Comparison of ENCODE assay signal across 1 cellular context in the genomic region with DNA sequence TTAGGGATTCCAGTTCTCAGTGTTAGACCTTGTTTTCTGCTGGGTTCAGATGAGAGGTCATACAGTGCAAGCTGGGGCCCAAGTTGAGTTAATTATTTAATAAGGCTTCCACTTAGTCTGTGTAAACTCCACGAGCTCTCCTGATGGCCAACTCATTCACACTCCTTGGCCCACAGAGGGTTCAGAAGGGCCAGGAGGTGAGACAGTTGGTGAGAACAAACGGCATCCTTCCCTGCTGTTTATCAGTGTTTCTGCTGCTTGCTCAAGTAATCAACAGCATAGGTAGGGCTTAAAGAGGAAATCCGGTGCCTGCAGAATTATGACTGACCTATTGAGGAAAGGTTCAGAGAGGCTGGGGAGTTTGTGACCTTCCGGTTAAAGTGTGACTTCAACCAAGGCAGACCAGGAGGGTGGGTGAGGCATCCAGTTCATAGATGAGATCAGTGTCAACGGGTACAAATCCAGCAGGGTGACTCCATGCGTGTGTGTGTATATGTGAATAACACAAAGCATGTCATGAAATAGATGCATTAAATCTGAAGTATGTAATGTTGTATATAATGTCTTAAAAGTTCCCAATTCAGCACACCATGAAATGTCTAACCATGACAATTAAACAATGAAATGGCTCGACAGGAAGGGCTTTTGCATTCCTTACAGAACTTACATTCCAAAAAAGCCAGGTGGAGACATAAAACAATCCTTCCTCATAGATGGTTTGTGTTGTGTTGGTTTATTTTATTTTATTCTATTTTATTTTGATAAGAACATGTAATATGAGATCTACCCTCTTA.
TF ChIP-seq lines count a peak whose summit lies in the region.

No MANE protein-coding gene starts in this region.

TF ChIP-seq in HepG2, 621 proteins besides CTCF, POLR2A, EP300 and RAD21 (continued from another document and continues in another):
- TF ChIP-seq, protein P1, sequence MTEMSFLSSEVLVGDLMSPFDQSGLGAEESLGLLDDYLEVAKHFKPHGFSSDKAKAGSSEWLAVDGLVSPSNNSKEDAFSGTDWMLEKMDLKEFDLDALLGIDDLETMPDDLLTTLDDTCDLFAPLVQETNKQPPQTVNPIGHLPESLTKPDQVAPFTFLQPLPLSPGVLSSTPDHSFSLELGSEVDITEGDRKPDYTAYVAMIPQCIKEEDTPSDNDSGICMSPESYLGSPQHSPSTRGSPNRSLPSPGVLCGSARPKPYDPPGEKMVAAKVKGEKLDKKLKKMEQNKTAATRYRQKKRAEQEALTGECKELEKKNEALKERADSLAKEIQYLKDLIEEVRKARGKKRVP (CRISPR knock-in tag; IDR thresholded peaks at IDR 0.05) = peak in 1 of 2 experiments; percentile 57; a peak in 1 of 4 replicates
- TF ChIP-seq ZSCAN30 (CRISPR knock-in tag; IDR thresholded peaks at IDR 0.05) = no peak
- TF ChIP-seq ZNF75D (CRISPR knock-in tag; IDR thresholded peaks at IDR 0.05; ENCODE audit: borderline replicate concordance) = no peak
- TF ChIP-seq RFX5 (IDR thresholded peaks at IDR 0.05; ENCODE audit: low read depth, low read length) = no peak
- TF ChIP-seq MTA3 (CRISPR knock-in tag; IDR thresholded peaks at IDR 0.05) = no peak
- TF ChIP-seq, protein P2, sequence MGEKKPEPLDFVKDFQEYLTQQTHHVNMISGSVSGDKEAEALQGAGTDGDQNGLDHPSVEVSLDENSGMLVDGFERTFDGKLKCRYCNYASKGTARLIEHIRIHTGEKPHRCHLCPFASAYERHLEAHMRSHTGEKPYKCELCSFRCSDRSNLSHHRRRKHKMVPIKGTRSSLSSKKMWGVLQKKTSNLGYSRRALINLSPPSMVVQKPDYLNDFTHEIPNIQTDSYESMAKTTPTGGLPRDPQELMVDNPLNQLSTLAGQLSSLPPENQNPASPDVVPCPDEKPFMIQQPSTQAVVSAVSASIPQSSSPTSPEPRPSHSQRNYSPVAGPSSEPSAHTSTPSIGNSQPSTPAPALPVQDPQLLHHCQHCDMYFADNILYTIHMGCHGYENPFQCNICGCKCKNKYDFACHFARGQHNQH (CRISPR knock-in tag; IDR thresholded peaks at IDR 0.05) = peak; percentile 93
- no peak for TF ChIP-seq ZNF782 (CRISPR knock-in tag; IDR thresholded peaks at IDR 0.05; ENCODE audit: borderline replicate concordance)
- TF ChIP-seq ZBTB42 (CRISPR knock-in tag; IDR thresholded peaks at IDR 0.05) = 0 out of 2 replicates have a peak, but pooled peaks have one; percentile 65
- no peak for TF ChIP-seq SMARCE1 (IDR thresholded peaks at IDR 0.05; ENCODE audit: borderline replicate concordance)
- TF ChIP-seq, protein P3, sequence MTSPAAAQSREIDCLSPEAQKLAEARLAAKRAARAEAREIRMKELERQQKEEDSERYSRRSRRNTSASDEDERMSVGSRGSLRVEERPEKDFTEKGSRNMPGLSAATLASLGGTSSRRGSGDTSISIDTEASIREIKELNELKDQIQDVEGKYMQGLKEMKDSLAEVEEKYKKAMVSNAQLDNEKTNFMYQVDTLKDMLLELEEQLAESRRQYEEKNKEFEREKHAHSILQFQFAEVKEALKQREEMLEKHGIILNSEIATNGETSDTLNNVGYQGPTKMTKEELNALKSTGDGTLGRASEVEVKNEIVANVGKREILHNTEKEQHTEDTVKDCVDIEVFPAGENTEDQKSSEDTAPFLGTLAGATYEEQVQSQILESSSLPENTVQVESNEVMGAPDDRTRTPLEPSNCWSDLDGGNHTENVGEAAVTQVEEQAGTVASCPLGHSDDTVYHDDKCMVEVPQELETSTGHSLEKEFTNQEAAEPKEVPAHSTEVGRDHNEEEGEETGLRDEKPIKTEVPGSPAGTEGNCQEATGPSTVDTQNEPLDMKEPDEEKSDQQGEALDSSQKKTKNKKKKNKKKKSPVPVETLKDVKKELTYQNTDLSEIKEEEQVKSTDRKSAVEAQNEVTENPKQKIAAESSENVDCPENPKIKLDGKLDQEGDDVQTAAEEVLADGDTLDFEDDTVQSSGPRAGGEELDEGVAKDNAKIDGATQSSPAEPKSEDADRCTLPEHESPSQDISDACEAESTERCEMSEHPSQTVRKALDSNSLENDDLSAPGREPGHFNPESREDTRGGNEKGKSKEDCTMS (CRISPR knock-in tag; conservative IDR thresholded peaks at IDR 0.05) = no peak
- TF ChIP-seq, protein P4, sequence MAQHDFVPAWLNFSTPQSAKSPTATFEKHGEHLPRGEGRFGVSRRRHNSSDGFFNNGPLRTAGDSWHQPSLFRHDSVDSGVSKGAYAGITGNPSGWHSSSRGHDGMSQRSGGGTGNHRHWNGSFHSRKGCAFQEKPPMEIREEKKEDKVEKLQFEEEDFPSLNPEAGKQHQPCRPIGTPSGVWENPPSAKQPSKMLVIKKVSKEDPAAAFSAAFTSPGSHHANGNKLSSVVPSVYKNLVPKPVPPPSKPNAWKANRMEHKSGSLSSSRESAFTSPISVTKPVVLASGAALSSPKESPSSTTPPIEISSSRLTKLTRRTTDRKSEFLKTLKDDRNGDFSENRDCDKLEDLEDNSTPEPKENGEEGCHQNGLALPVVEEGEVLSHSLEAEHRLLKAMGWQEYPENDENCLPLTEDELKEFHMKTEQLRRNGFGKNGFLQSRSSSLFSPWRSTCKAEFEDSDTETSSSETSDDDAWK (CRISPR knock-in tag; IDR thresholded peaks at IDR 0.05) = no peak
- TF ChIP-seq, protein P5, sequence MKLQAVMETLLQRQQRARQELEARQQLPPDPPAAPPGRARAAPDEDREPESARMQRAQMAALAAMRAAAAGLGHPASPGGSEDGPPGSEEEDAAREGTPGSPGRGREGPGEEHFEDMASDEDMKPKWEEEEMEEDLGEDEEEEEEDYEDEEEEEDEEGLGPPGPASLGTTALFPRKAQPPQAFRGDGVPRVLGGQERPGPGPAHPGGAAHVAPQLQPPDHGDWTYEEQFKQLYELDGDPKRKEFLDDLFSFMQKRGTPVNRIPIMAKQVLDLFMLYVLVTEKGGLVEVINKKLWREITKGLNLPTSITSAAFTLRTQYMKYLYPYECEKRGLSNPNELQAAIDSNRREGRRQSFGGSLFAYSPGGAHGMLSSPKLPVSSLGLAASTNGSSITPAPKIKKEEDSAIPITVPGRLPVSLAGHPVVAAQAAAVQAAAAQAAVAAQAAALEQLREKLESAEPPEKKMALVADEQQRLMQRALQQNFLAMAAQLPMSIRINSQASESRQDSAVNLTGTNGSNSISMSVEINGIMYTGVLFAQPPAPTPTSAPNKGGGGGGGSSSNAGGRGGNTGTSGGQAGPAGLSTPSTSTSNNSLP (IDR thresholded peaks at IDR 0.05; ENCODE audit: low read depth, low read length) = no peak; the same call in 1 of the 2 replicates
- TF ChIP-seq, protein P6, sequence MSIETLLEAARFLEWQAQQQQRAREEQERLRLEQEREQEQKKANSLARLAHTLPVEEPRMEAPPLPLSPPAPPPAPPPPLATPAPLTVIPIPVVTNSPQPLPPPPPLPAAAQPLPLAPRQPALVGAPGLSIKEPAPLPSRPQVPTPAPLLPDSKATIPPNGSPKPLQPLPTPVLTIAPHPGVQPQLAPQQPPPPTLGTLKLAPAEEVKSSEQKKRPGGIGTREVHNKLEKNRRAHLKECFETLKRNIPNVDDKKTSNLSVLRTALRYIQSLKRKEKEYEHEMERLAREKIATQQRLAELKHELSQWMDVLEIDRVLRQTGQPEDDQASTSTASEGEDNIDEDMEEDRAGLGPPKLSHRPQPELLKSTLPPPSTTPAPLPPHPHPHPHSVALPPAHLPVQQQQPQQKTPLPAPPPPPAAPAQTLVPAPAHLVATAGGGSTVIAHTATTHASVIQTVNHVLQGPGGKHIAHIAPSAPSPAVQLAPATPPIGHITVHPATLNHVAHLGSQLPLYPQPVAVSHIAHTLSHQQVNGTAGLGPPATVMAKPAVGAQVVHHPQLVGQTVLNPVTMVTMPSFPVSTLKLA (IDR thresholded peaks at IDR 0.05) = no peak
- TF ChIP-seq, protein P7, sequence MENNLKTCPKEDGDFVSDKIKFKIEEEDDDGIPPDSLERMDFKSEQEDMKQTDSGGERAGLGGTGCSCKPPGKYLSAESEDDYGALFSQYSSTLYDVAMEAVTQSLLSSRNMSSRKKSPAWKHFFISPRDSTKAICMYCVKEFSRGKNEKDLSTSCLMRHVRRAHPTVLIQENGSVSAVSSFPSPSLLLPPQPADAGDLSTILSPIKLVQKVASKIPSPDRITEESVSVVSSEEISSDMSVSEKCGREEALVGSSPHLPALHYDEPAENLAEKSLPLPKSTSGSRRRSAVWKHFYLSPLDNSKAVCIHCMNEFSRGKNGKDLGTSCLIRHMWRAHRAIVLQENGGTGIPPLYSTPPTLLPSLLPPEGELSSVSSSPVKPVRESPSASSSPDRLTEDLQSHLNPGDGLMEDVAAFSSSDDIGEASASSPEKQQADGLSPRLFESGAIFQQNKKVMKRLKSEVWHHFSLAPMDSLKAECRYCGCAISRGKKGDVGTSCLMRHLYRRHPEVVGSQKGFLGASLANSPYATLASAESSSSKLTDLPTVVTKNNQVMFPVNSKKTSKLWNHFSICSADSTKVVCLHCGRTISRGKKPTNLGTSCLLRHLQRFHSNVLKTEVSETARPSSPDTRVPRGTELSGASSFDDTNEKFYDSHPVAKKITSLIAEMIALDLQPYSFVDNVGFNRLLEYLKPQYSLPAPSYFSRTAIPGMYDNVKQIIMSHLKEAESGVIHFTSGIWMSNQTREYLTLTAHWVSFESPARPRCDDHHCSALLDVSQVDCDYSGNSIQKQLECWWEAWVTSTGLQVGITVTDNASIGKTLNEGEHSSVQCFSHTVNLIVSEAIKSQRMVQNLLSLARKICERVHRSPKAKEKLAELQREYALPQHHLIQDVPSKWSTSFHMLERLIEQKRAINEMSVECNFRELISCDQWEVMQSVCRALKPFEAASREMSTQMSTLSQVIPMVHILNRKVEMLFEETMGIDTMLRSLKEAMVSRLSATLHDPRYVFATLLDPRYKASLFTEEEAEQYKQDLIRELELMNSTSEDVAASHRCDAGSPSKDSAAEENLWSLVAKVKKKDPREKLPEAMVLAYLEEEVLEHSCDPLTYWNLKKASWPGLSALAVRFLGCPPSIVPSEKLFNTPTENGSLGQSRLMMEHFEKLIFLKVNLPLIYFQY (CRISPR knock-in tag; IDR thresholded peaks at IDR 0.05; ENCODE audit: borderline replicate concordance) = peak; percentile 15; the same call in 1 of the 2 replicates
- TF ChIP-seq ZNF33A (CRISPR knock-in tag; IDR thresholded peaks at IDR 0.05; ENCODE audit: borderline replicate concordance) = no peak
- TF ChIP-seq TBP (CRISPR knock-in tag; IDR thresholded peaks at IDR 0.05) = no peak
- TF ChIP-seq ZSCAN20 (CRISPR knock-in tag; IDR thresholded peaks at IDR 0.05; ENCODE audit: borderline replicate concordance) = no peak
- no peak for TF ChIP-seq PHB2 (IDR thresholded peaks at IDR 0.05; ENCODE audit: partially characterized antibody)
- no peak for TF ChIP-seq ZFAT (CRISPR knock-in tag; conservative IDR thresholded peaks at IDR 0.05)
- peak; percentile 86; the same call in 1 of the 2 replicates for TF ChIP-seq ZNF3 (CRISPR knock-in tag; IDR thresholded peaks at IDR 0.05)
- TF ChIP-seq, protein P8, sequence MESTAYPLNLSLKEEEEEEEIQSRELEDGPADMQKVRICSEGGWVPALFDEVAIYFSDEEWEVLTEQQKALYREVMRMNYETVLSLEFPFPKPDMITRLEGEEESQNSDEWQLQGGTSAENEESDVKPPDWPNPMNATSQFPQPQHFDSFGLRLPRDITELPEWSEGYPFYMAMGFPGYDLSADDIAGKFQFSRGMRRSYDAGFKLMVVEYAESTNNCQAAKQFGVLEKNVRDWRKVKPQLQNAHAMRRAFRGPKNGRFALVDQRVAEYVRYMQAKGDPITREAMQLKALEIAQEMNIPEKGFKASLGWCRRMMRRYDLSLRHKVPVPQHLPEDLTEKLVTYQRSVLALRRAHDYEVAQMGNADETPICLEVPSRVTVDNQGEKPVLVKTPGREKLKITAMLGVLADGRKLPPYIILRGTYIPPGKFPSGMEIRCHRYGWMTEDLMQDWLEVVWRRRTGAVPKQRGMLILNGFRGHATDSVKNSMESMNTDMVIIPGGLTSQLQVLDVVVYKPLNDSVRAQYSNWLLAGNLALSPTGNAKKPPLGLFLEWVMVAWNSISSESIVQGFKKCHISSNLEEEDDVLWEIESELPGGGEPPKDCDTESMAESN (CRISPR knock-in tag; conservative IDR thresholded peaks at IDR 0.05) = 0 out of 2 replicates have a peak, but pooled peaks have one; percentile 29
- TF ChIP-seq ZNF432 (CRISPR knock-in tag; IDR thresholded peaks at IDR 0.05; ENCODE audit: borderline replicate concordance) = no peak
- TF ChIP-seq, protein P9, sequence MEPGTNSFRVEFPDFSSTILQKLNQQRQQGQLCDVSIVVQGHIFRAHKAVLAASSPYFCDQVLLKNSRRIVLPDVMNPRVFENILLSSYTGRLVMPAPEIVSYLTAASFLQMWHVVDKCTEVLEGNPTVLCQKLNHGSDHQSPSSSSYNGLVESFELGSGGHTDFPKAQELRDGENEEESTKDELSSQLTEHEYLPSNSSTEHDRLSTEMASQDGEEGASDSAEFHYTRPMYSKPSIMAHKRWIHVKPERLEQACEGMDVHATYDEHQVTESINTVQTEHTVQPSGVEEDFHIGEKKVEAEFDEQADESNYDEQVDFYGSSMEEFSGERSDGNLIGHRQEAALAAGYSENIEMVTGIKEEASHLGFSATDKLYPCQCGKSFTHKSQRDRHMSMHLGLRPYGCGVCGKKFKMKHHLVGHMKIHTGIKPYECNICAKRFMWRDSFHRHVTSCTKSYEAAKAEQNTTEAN (CRISPR knock-in tag; conservative IDR thresholded peaks at IDR 0.05) = peak; percentile 86
- no peak for TF ChIP-seq SP140L (CRISPR knock-in tag; IDR thresholded peaks at IDR 0.05; ENCODE audit: borderline replicate concordance)
- TF ChIP-seq, protein P10, sequence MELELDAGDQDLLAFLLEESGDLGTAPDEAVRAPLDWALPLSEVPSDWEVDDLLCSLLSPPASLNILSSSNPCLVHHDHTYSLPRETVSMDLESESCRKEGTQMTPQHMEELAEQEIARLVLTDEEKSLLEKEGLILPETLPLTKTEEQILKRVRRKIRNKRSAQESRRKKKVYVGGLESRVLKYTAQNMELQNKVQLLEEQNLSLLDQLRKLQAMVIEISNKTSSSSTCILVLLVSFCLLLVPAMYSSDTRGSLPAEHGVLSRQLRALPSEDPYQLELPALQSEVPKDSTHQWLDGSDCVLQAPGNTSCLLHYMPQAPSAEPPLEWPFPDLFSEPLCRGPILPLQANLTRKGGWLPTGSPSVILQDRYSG (CRISPR knock-in tag; IDR thresholded peaks at IDR 0.05) = no peak
- TF ChIP-seq, protein P11, sequence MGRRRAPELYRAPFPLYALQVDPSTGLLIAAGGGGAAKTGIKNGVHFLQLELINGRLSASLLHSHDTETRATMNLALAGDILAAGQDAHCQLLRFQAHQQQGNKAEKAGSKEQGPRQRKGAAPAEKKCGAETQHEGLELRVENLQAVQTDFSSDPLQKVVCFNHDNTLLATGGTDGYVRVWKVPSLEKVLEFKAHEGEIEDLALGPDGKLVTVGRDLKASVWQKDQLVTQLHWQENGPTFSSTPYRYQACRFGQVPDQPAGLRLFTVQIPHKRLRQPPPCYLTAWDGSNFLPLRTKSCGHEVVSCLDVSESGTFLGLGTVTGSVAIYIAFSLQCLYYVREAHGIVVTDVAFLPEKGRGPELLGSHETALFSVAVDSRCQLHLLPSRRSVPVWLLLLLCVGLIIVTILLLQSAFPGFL (CRISPR knock-in tag; IDR thresholded peaks at IDR 0.05) = no peak
- TF ChIP-seq SOX6 (IDR thresholded peaks at IDR 0.05) = no peak
- TF ChIP-seq SOX6 (CRISPR knock-in tag; IDR thresholded peaks at IDR 0.05) = peak; percentile 96
- peak; percentile 81 for TF ChIP-seq TAF1 (CRISPR knock-in tag; IDR thresholded peaks at IDR 0.05)
- peak; percentile 95 for TF ChIP-seq SKI (IDR thresholded peaks at IDR 0.05; ENCODE audit: partially characterized antibody)
- TF ChIP-seq PCBP1 (IDR thresholded peaks at IDR 0.05; ENCODE audit: borderline replicate concordance, low read depth, low read length) = no peak
- no peak for TF ChIP-seq ZNF670 (CRISPR knock-in tag; IDR thresholded peaks at IDR 0.05; ENCODE audit: borderline replicate concordance)
- TF ChIP-seq NAIF1 (CRISPR knock-in tag; IDR thresholded peaks at IDR 0.05; ENCODE audit: borderline replicate concordance) = 0 out of 2 replicates have a peak, but pooled peaks have one; percentile 22
